ENCODE assay signal across 2 cellular contexts in genomic region chr6:35184580-35185301, GRCh38.
TF ChIP-seq lines count a peak whose summit lies in the region.

No MANE protein-coding gene starts in this region.

TF ChIP-seq in A549, 52 proteins besides CTCF, POLR2A, EP300 and RAD21:
- TF ChIP-seq FOSL2 (IDR thresholded peaks at IDR 0.05), result no peak
- no peak for TF ChIP-seq FOSL2 (CRISPR knock-in tag; IDR thresholded peaks at IDR 0.05)
- TF ChIP-seq, protein P1, sequence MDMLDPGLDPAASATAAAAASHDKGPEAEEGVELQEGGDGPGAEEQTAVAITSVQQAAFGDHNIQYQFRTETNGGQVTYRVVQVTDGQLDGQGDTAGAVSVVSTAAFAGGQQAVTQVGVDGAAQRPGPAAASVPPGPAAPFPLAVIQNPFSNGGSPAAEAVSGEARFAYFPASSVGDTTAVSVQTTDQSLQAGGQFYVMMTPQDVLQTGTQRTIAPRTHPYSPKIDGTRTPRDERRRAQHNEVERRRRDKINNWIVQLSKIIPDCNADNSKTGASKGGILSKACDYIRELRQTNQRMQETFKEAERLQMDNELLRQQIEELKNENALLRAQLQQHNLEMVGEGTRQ (IDR thresholded peaks at IDR 0.05), result no peak
- no peak for TF ChIP-seq SMC3 (IDR thresholded peaks at IDR 0.05)
- no peak for TF ChIP-seq RNF2 (IDR thresholded peaks at IDR 0.05; ENCODE audit: borderline replicate concordance, low read depth)
- TF ChIP-seq NFE2L2 (conservative IDR thresholded peaks at IDR 0.05; ENCODE audit: low read length), result no peak
- TF ChIP-seq FOSB (CRISPR knock-in tag; IDR thresholded peaks at IDR 0.05), result no peak
- TF ChIP-seq JUN (IDR thresholded peaks at IDR 0.05), result no peak
- no peak for TF ChIP-seq TFCP2L1 (CRISPR knock-in tag; IDR thresholded peaks at IDR 0.05)
- TF ChIP-seq TP53 (CRISPR knock-in tag; IDR thresholded peaks at IDR 0.05), result no peak
- TF ChIP-seq, protein P2, sequence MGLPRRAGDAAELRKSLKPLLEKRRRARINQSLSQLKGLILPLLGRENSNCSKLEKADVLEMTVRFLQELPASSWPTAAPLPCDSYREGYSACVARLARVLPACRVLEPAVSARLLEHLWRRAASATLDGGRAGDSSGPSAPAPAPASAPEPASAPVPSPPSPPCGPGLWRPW (IDR thresholded peaks at IDR 0.05), result no peak

TF ChIP-seq in HEK293, 187 proteins besides CTCF, POLR2A, EP300 and RAD21:
- TF ChIP-seq, protein P3, sequence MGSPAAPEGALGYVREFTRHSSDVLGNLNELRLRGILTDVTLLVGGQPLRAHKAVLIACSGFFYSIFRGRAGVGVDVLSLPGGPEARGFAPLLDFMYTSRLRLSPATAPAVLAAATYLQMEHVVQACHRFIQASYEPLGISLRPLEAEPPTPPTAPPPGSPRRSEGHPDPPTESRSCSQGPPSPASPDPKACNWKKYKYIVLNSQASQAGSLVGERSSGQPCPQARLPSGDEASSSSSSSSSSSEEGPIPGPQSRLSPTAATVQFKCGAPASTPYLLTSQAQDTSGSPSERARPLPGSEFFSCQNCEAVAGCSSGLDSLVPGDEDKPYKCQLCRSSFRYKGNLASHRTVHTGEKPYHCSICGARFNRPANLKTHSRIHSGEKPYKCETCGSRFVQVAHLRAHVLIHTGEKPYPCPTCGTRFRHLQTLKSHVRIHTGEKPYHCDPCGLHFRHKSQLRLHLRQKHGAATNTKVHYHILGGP (tag by site-specific recombination; IDR thresholded peaks at IDR 0.05), result no peak
- TF ChIP-seq BCL11B (tag by site-specific recombination; IDR thresholded peaks at IDR 0.05; ENCODE audit: low read depth), result no peak
- TF ChIP-seq SCRT2 (tag by site-specific recombination; IDR thresholded peaks at IDR 0.05), result peak; percentile 87
- peak; percentile 74 for TF ChIP-seq SCRT1 (tag by site-specific recombination; IDR thresholded peaks at IDR 0.05; ENCODE audit: borderline replicate concordance)
- peak; percentile 50 for TF ChIP-seq PRDM10 (tag by site-specific recombination; IDR thresholded peaks at IDR 0.05)
TF ChIP-seq in HEK293: peak in this region for 3.
